Comparison of ENCODE assay signal across 1 cellular context in genomic region chr19:51986309-51987291, GRCh38.
TF ChIP-seq lines count a peak whose summit lies in the region.

ZNF350 (minus strand) TSS chr19:51986840; CDS start chr19:51974360, 12,480 bp downstream.

TF ChIP-seq in H1, 55 proteins besides CTCF, POLR2A, EP300 and RAD21 (continued from another document):
- no peak for TF ChIP-seq CHD7 (IDR thresholded peaks at IDR 0.05; ENCODE audit: insufficient replicate concordance, low read length)
- no peak for TF ChIP-seq JUND (IDR thresholded peaks at IDR 0.05; ENCODE audit: low read length)
- no peak for TF ChIP-seq KDM1A (IDR thresholded peaks at IDR 0.05; ENCODE audit: borderline replicate concordance, low read length)
- peak; percentile 61; the same call in 1 of the 2 replicates for TF ChIP-seq TBP (IDR thresholded peaks at IDR 0.05; ENCODE audit: low read depth, low read length)
- TF ChIP-seq RBBP5 (IDR thresholded peaks at IDR 0.05; ENCODE audit: borderline replicate concordance, low read depth, low read length) = no peak
- no peak for TF ChIP-seq SP2 (IDR thresholded peaks at IDR 0.05; ENCODE audit: low read length)
- TF ChIP-seq CHD1 (IDR thresholded peaks at IDR 0.05; ENCODE audit: low read depth, low read length) = no peak
- TF ChIP-seq MAX (IDR thresholded peaks at IDR 0.05) = no peak
- no peak for TF ChIP-seq ATF3 (IDR thresholded peaks at IDR 0.05; ENCODE audit: insufficient read depth, low read depth, low read length)
- TF ChIP-seq CREB1 (IDR thresholded peaks at IDR 0.05) = peak; percentile 39; the same call in 1 of the 2 replicates
- no peak for TF ChIP-seq JUN (IDR thresholded peaks at IDR 0.05; ENCODE audit: low read depth, low read length)
- 0 out of 2 replicates have a peak, but pooled peaks have one; percentile 24 for TF ChIP-seq EGR1 (IDR thresholded peaks at IDR 0.05; ENCODE audit: borderline replicate concordance, low read depth, low read length)
- peak; percentile 100 for TF ChIP-seq YY1 (IDR thresholded peaks at IDR 0.05; ENCODE audit: low read depth, low read length)
- no peak for TF ChIP-seq NANOG (IDR thresholded peaks at IDR 0.05; ENCODE audit: insufficient read depth, low read depth, low read length, poor library complexity, severe bottlenecking)
- TF ChIP-seq SP1 (IDR thresholded peaks at IDR 0.05; ENCODE audit: low read depth, low read length) = 0 out of 2 replicates have a peak, but pooled peaks have one; percentile 44
- no peak for TF ChIP-seq BACH1 (IDR thresholded peaks at IDR 0.05; ENCODE audit: low read length)
- no peak for TF ChIP-seq BRCA1 (IDR thresholded peaks at IDR 0.05; ENCODE audit: low read depth, low read length)
- no peak for TF ChIP-seq BCL11A (IDR thresholded peaks at IDR 0.05; ENCODE audit: low read depth in 2 of 2, low read length in 2 of 2)
- no peak for TF ChIP-seq RNF2 (IDR thresholded peaks at IDR 0.05; ENCODE audit: borderline replicate concordance, low read depth, low read length, missing control alignments, poor library complexity, severe bottlenecking)
- peak; percentile 66 for TF ChIP-seq SIX5 (IDR thresholded peaks at IDR 0.05; ENCODE audit: low read depth, low read length)
- no peak for TF ChIP-seq ZNF274 (IDR thresholded peaks at IDR 0.05; ENCODE audit: borderline replicate concordance, extremely low read depth, low read length)
- no peak for TF ChIP-seq HDAC6 (IDR thresholded peaks at IDR 0.05; ENCODE audit: low read depth, low read length)
- no peak for TF ChIP-seq CBX5 (IDR thresholded peaks at IDR 0.05; ENCODE audit: low read depth, low read length)
- no peak for TF ChIP-seq USF2 (IDR thresholded peaks at IDR 0.05; ENCODE audit: low read length)
- no peak for TF ChIP-seq TAF7 (optimal IDR thresholded peaks at IDR 0.05; ENCODE audit: borderline replicate concordance, low read depth, low read length)
- TF ChIP-seq PHF8 (conservative IDR thresholded peaks at IDR 0.05; ENCODE audit: low read depth, low read length) = peak; percentile 46; the same call in 1 of the 2 replicates
- no peak for TF ChIP-seq RFX5 (IDR thresholded peaks at IDR 0.05; ENCODE audit: borderline replicate concordance, low read depth, low read length)
- TF ChIP-seq TCF12 (IDR thresholded peaks at IDR 0.05; ENCODE audit: low read depth, low read length) = no peak
- TF ChIP-seq SIRT6 (IDR thresholded peaks at IDR 0.05; ENCODE audit: low read length) = no peak
- TF ChIP-seq SUZ12 (IDR thresholded peaks at IDR 0.05; ENCODE audit: low read length) = no peak
- TF ChIP-seq ATF2 (IDR thresholded peaks at IDR 0.05; ENCODE audit: low read length) = no peak
- peak; percentile 35 for TF ChIP-seq CHD2 (IDR thresholded peaks at IDR 0.05; ENCODE audit: low read length)
- no peak for TF ChIP-seq NRF1 (IDR thresholded peaks at IDR 0.05; ENCODE audit: low read depth, low read length)
- 0 out of 2 replicates have a peak, but pooled peaks have one; percentile 13 for TF ChIP-seq SRF (IDR thresholded peaks at IDR 0.05; ENCODE audit: low read depth, low read length)
- 0 out of 2 replicates have a peak, but pooled peaks have one; percentile 32 for TF ChIP-seq E2F6 (IDR thresholded peaks at IDR 0.05)
- no peak for TF ChIP-seq HDAC2 (IDR thresholded peaks at IDR 0.05; ENCODE audit: borderline replicate concordance in 1 of 2, low read depth in 2 of 2, low read length in 2 of 2)
- TF ChIP-seq CBX8 (IDR thresholded peaks at IDR 0.05; ENCODE audit: borderline replicate concordance, low read depth, low read length) = no peak
- TF ChIP-seq FOSL1 (IDR thresholded peaks at IDR 0.05; ENCODE audit: insufficient read depth, low read depth, low read length) = no peak
- TF ChIP-seq RXRA (IDR thresholded peaks at IDR 0.05; ENCODE audit: insufficient read depth, low read depth, low read length) = no peak
- TF ChIP-seq ASH2L (IDR thresholded peaks at IDR 0.05; ENCODE audit: low read length) = peak; percentile 27
- TF ChIP-seq KDM5A (IDR thresholded peaks at IDR 0.05; ENCODE audit: low read length) = no peak; the same call in 1 of the 2 replicates
- TF ChIP-seq POU5F1 (IDR thresholded peaks at IDR 0.05; ENCODE audit: low read depth, low read length) = no peak
TF ChIP-seq in H1: peak in this region for 15.
